8 cellular contexts compared by ENCODE assay signal in the genomic region with DNA sequence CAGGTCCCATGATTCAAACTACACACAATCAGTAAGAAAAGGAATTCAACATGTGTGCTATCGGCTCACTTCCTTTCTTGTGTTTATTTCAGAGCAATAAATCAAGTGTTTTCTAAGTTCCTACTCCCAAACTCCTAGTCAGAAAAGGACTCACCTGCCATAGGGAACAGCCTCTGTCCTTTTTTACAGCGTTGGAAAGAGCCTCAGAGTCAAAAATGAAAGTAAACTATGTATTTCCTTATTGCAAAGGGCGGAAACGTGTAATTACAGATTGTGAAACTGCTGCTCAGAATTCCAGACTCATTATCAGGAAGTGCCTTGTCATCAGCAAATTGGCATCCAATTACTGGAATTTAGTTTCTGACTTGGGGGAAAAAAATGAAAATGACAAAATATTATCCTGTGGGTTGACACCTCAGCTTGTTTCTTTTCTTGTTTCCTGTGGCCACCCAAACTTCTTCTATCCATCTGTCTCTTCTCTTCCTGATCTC. TPM values are rescaled to one million over a fixed set of nuclear protein-coding genes. Genes with fewer than 3 reads are reported as not detected.
DNase-seq lines count a peak whose midpoint lies in the region; ATAC-seq and TF ChIP-seq lines count a peak whose summit lies in the region.

A gene (minus strand): TSS at position 210 of the 491 bp plus-strand sequence. CDS start 49 bp downstream, at position 161.

- intact Hi-C loops in uterus (cut with DNase I; ENCODE audit: low total_unique reads) = no loop called here

- peaks cover 36% of the 10 kb centered on the region for H3K9me3 Mint-ChIP-seq in mesothelial cell of epicardium

- DNase-seq in EH (ENCODE audit: low read depth) (peak; percentile 90), RWPE2 (ENCODE audit: low spot score) (no peak), dermis blood vessel endothelial cell (peak; percentile 91), mesothelial cell of epicardium (ENCODE audit: low spot score in 2 of 2, unreplicated experiment in 2 of 2) (no peak), uterus (peak in 1 of 2 donors; percentile 30), hippocampal formation (lab: John Stamatoyannopoulos, UW) (no peak)

- H3K27me3 Mint-ChIP-seq in mesothelial cell of epicardium (ENCODE audit: low read depth) = no peaks in the 10 kb centered on the region

- TF ChIP-seq POLR2A in uterus (IDR thresholded peaks at IDR 0.05) = peak; percentile 33 to 70

- H3K9me3 ChIP-seq in RWPE2 (ENCODE audit: severe bottlenecking) = no peaks in the 10 kb centered on the region
- no peaks in the 10 kb centered on the region for H3K9me3 ChIP-seq in uterus

- H3K36me3 ChIP-seq in RWPE2 (ENCODE audit: low read depth) (peaks cover 22% of the 10 kb centered on the region), uterus (no peaks in the 10 kb centered on the region)

- peak within 1 kb of the TSS; percentile 91 for H3K27ac Mint-ChIP-seq in mesothelial cell of epicardium

- no peaks in the 10 kb centered on the region for H3K27me3 ChIP-seq in RWPE2 (ENCODE audit: insufficient read depth, poor library complexity, severe bottlenecking)
- no peaks in the 10 kb centered on the region for H3K27me3 ChIP-seq in uterus

- H3K4me1 ChIP-seq in RWPE2 (ENCODE audit: insufficient read depth, poor library complexity, severe bottlenecking) (peaks cover 27% of the 10 kb centered on the region), uterus (no peaks in the 10 kb centered on the region)

- ATAC-seq in GM19455 (IDR thresholded peaks at IDR 0.05; ENCODE audit: unreplicated experiment) = peak; percentile 93
- peak; percentile 92 for ATAC-seq in HG03565 (IDR thresholded peaks at IDR 0.05; ENCODE audit: unreplicated experiment)
- ATAC-seq in RWPE2 (ENCODE audit: low read depth) = peak; percentile 76

- H3K36me3 Mint-ChIP-seq in mesothelial cell of epicardium = peaks cover 21% of the 10 kb centered on the region

- H3K4me3 Mint-ChIP-seq in mesothelial cell of epicardium = peak within 1 kb of the TSS; percentile 64

- TF ChIP-seq CTCF in RWPE2 (IDR thresholded peaks at IDR 0.05; ENCODE audit: poor library complexity, severe bottlenecking) (no peak), mesothelial cell of epicardium (IDR thresholded peaks at IDR 0.05; ENCODE audit: unreplicated experiment) (no peak), uterus (IDR thresholded peaks at IDR 0.05) (no peak)

- H3K4me1 Mint-ChIP-seq in mesothelial cell of epicardium = peaks cover 31% of the 10 kb centered on the region

- H3K27ac ChIP-seq in RWPE2 (ENCODE audit: poor library complexity, severe bottlenecking) = peak within 1 kb of the TSS; percentile 89
- H3K27ac ChIP-seq in uterus = peak within 1 kb of the TSS; percentile 75 to 87

- H3K4me3 ChIP-seq in RWPE2 (ENCODE audit: severe bottlenecking) (peak within 1 kb of the TSS; percentile 48), uterus (peak within 1 kb of the TSS; percentile 46 to 47)

RNA-seq across cellular contexts. Expression of the gene that starts here (rescaled TPM):
- total RNA-seq in dermis blood vessel endothelial cell (238 and 434 TPM in 2 replicates), mesothelial cell of epicardium (19.0 to 21.4 TPM (median 19.4 TPM) in 3 replicates), uterus (10 to 100 TPM; 39.4 to 67.1 (median 59.8) TPM)

Comparison
In these comparisons a context has a peak if more than half of its experiments do, and no peak if none do; other contexts are left out.
1. DNase-seq: peak in EH (single experiment) and dermis blood vessel endothelial cell (single experiment); none in RWPE2 (single experiment), mesothelial cell of epicardium (0 of 2) and hippocampal formation (0 of 2).
2. Peak in every context shown above with its lines, with median percentiles within 50 percentile points of each other: ATAC-seq.